ENCODE assay signal across 1 cellular context in the genomic region with DNA sequence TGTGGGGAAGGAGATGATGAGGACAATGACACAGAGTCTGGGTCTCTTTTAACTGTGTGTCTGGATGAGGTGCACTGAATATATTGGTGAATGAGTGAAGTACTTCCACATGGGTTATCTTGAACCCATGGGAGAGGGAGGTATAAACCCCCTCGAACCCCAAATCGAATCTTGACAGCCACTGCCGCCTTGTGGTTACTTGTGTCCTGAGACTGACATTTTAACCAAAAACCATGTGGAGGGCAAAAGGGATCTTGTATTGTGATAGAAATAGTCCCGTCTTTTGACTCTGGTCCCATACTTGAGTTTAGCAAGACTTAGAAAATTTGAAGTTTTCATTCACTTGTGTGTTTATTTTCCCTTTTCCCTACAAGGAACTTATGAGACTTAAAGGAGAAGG.
TF ChIP-seq lines count a peak whose summit lies in the region.

No MANE protein-coding gene starts in this region.

TF ChIP-seq in HCT116, 20 proteins besides CTCF, POLR2A, EP300 and RAD21:
- TF ChIP-seq ZFX (IDR thresholded peaks at IDR 0.05) (no peak), SP1 (IDR thresholded peaks at IDR 0.05; ENCODE audit: low read depth) (no peak), SRF (IDR thresholded peaks at IDR 0.05; ENCODE audit: low read depth) (no peak), CEBPB (IDR thresholded peaks at IDR 0.05; ENCODE audit: low read depth) (no peak), ZNF274 (IDR thresholded peaks at IDR 0.05; ENCODE audit: low read depth, low read length) (no peak), FOSL1 (IDR thresholded peaks at IDR 0.05; ENCODE audit: low read depth) (no peak), SIN3A (IDR thresholded peaks at IDR 0.05; ENCODE audit: low read depth) (no peak), EGR1 (IDR thresholded peaks at IDR 0.05; ENCODE audit: low read depth) (no peak)
- TF ChIP-seq, protein P1, sequence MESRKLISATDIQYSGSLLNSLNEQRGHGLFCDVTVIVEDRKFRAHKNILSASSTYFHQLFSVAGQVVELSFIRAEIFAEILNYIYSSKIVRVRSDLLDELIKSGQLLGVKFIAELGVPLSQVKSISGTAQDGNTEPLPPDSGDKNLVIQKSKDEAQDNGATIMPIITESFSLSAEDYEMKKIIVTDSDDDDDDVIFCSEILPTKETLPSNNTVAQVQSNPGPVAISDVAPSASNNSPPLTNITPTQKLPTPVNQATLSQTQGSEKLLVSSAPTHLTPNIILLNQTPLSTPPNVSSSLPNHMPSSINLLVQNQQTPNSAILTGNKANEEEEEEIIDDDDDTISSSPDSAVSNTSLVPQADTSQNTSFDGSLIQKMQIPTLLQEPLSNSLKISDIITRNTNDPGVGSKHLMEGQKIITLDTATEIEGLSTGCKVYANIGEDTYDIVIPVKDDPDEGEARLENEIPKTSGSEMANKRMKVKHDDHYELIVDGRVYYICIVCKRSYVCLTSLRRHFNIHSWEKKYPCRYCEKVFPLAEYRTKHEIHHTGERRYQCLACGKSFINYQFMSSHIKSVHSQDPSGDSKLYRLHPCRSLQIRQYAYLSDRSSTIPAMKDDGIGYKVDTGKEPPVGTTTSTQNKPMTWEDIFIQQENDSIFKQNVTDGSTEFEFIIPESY (IDR thresholded peaks at IDR 0.05; ENCODE audit: extremely low read depth, insufficient replicate concordance, low read length): no peak
- TF ChIP-seq, protein P2, sequence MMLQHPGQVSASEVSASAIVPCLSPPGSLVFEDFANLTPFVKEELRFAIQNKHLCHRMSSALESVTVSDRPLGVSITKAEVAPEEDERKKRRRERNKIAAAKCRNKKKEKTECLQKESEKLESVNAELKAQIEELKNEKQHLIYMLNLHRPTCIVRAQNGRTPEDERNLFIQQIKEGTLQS (IDR thresholded peaks at IDR 0.05): no peak
- TF ChIP-seq, protein P3, sequence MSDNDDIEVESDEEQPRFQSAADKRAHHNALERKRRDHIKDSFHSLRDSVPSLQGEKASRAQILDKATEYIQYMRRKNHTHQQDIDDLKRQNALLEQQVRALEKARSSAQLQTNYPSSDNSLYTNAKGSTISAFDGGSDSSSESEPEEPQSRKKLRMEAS (IDR thresholded peaks at IDR 0.05): no peak
- TF ChIP-seq, protein P4, sequence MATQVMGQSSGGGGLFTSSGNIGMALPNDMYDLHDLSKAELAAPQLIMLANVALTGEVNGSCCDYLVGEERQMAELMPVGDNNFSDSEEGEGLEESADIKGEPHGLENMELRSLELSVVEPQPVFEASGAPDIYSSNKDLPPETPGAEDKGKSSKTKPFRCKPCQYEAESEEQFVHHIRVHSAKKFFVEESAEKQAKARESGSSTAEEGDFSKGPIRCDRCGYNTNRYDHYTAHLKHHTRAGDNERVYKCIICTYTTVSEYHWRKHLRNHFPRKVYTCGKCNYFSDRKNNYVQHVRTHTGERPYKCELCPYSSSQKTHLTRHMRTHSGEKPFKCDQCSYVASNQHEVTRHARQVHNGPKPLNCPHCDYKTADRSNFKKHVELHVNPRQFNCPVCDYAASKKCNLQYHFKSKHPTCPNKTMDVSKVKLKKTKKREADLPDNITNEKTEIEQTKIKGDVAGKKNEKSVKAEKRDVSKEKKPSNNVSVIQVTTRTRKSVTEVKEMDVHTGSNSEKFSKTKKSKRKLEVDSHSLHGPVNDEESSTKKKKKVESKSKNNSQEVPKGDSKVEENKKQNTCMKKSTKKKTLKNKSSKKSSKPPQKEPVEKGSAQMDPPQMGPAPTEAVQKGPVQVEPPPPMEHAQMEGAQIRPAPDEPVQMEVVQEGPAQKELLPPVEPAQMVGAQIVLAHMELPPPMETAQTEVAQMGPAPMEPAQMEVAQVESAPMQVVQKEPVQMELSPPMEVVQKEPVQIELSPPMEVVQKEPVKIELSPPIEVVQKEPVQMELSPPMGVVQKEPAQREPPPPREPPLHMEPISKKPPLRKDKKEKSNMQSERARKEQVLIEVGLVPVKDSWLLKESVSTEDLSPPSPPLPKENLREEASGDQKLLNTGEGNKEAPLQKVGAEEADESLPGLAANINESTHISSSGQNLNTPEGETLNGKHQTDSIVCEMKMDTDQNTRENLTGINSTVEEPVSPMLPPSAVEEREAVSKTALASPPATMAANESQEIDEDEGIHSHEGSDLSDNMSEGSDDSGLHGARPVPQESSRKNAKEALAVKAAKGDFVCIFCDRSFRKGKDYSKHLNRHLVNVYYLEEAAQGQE (IDR thresholded peaks at IDR 0.05; ENCODE audit: low read depth): no peak
TF ChIP-seq in HCT116: peak in this region for 0.
